18 cellular contexts compared by ENCODE assay signal in genomic region chr22:49004484-49005399, GRCh38.
"Had no signal": no experiment of that assay in that cellular context is flagged by ENCODE, and none has a peak within 500 bp of the region (broad histone marks: within the 10 kb centered on the region; RNA-seq: fewer than 3 reads in every experiment).

No MANE protein-coding gene starts in this region.

- H3K36me3 ChIP-seq: neutrophil, right lobe of liver, upper lobe of left lung had no signal

- H3K79me2 ChIP-seq: hepatocyte had no signal

- H3K4me3 Mint-ChIP-seq: activated T-cell treated with anti-CD3 and anti-CD28 coated beads, Interleukin-2, amount 50 U/mL, for 24 hours; central memory CD8-positive, alpha-beta T cell; endodermal cell; naive thymus-derived CD4-positive, alpha-beta T cell had no signal

- H3K4me3 ChIP-seq: body of pancreas, hepatocyte, right lobe of liver, upper lobe of left lung had no signal

- H3K27ac ChIP-seq: body of pancreas, hepatocyte, neutrophil, right lobe of liver, upper lobe of left lung had no signal

- H2AFZ ChIP-seq: hepatocyte had no signal

- H3K4me1 ChIP-seq: body of pancreas, right lobe of liver, upper lobe of left lung had no signal

- ATAC-seq: activated naive CD4-positive, alpha-beta T cell treated with anti-CD3 and anti-CD28 coated beads, Interleukin-2, amount 50 U/mL, for 72 hours; body of pancreas; naive thymus-derived CD4-positive, alpha-beta T cell; right lobe of liver had no signal

- H3K9me3 Mint-ChIP-seq: central memory CD8-positive, alpha-beta T cell had no signal

- H3K27ac Mint-ChIP-seq: activated naive CD4-positive, alpha-beta T cell treated with anti-CD3 and anti-CD28 coated beads, Interleukin-2, amount 50 U/mL, for 72 hours; activated T-cell treated with anti-CD3 and anti-CD28 coated beads, Interleukin-2, amount 50 U/mL, for 24 hours; endodermal cell; progenitor cell of endocrine pancreas had no signal

- H3K36me3 Mint-ChIP-seq: naive thymus-derived CD4-positive, alpha-beta T cell had no signal

- H3K4me2 ChIP-seq: hepatocyte had no signal

- H3K27me3 ChIP-seq: body of pancreas, hepatocyte, neutrophil, right lobe of liver, upper lobe of left lung had no signal

- H3K9me3 ChIP-seq: body of pancreas, neutrophil, right lobe of liver, upper lobe of left lung had no signal

- H3K4me1 Mint-ChIP-seq: central memory CD8-positive, alpha-beta T cell; endodermal cell; naive thymus-derived CD4-positive, alpha-beta T cell had no signal

- DNase-seq: activated CD4-positive, alpha-beta T cell treated with anti-CD3 and anti-CD28 coated beads for 1 hour; activated effector memory CD4-positive, alpha-beta T cell treated with Interleukin-2 at 50 U/mL for 16 hours; activated T-cell treated with anti-CD3 and anti-CD28 coated beads, Interleukin-2, amount 50 U/mL, for 24 hours; amniotic stem cell; dermis blood vessel endothelial cell; endodermal cell; erythroblast; naive thymus-derived CD4-positive, alpha-beta T cell; stimulated activated naive CD4-positive, alpha-beta T cell; T-helper 9 cell; upper lobe of left lung had no signal
